Comparison of ENCODE assay signal across 1 cellular context in the genomic region with DNA sequence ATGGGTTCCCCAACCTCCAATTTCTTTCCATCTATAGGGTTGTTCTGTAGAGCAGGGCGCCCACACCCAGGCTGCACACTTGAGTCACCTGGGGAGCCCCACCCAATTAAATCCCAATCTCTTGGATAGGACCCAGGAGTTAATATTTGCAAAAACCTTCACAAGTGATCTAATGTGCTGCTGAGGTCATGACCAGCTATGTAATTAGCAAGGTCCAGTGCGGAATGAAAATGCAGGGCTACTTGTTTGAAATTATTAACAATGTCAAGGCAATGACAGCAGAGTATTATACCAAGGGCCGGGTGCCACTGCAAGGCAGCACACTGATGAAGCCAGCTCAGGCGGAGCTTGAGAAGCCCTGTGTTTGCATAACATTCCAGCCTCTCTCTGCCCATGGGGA.
TF ChIP-seq lines count a peak whose summit lies in the region.

No MANE protein-coding gene starts in this region.

TF ChIP-seq in H1, 55 proteins besides CTCF, POLR2A, EP300 and RAD21 (continued from another document):
- TF ChIP-seq CBX8 (IDR thresholded peaks at IDR 0.05; ENCODE audit: borderline replicate concordance, low read depth, low read length) (no peak), FOSL1 (IDR thresholded peaks at IDR 0.05; ENCODE audit: insufficient read depth, low read depth, low read length) (no peak), CHD2 (IDR thresholded peaks at IDR 0.05; ENCODE audit: low read length) (no peak), EGR1 (IDR thresholded peaks at IDR 0.05; ENCODE audit: borderline replicate concordance, low read depth, low read length) (no peak), EZH2 (IDR thresholded peaks at IDR 0.05; ENCODE audit: low read depth, low read length, severe bottlenecking) (no peak)
- TF ChIP-seq, protein P1, sequence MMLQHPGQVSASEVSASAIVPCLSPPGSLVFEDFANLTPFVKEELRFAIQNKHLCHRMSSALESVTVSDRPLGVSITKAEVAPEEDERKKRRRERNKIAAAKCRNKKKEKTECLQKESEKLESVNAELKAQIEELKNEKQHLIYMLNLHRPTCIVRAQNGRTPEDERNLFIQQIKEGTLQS (IDR thresholded peaks at IDR 0.05; ENCODE audit: insufficient read depth, low read depth, low read length), result no peak
